Comparison of ENCODE assay signal across 17 cellular contexts in genomic region chr10:27908231-27908630, GRCh38.
"Had no signal": no experiment of that assay in that cellular context is flagged by ENCODE, and none has a peak within 500 bp of the region (broad histone marks: within the 10 kb centered on the region; RNA-seq: fewer than 3 reads in every experiment).

No MANE protein-coding gene starts in this region.

- ATAC-seq: gastroesophageal sphincter, lower lobe of right lung, natural killer cell had no signal

- FAIRE-seq: keratinocyte, small intestine, urothelium cell line had no signal

- DNase-seq: dermis blood vessel endothelial cell; esophagus squamous epithelium; foreskin fibroblast; glutamatergic neuron; left ventricle myocardium inferior; lower lobe of right lung; natural killer cell; ovary; small intestine; stimulated activated CD4-positive, alpha-beta T cell treated with anti-CD3 and anti-CD28 coated beads, Interleukin-2, amount 100 ng/mL, for 48 hours; stimulated activated naive CD4-positive, alpha-beta T cell treated with Interleukin-2 at 50 U/mL for 16 hours; thyroid gland had no signal

- H3K27ac ChIP-seq: esophagus squamous epithelium, gastroesophageal sphincter, left ventricle myocardium inferior, lower lobe of right lung, ovary, right atrium auricular region, suprapubic skin, thyroid gland had no signal
